ENCODE assay signal across 1 cellular context in the genomic region with DNA sequence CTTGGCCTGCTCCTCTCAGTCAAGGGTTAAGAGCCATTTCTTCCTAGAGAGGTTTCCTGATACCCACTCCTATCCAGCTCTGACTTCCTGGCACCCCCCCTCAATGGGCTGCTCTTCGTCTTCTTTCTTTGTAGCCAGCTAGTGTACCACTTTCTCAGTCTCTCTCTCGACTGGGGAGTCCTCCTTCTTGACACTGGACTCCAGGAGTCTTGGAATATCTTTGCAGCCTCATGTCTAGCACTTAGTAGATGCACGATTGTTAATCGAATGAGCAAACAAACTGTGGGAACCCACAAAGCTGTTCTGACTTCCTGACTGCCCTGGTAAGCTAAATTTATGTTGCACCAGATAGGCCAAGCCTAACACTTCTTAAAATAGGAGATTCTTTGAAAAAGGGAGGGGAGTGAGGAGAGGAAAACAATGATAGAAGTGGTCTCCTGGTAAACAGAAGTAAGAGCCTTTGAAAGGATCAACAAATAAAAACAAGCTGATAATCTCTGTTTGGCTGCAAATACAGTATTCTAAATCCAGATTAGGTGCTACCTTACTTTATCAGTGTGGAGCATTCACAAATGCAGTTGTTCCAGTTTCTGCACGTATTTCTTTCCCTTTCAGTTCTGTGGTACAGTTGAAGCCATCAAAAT.
TF ChIP-seq lines count a peak whose summit lies in the region.

No MANE protein-coding gene starts in this region.

TF ChIP-seq in K562, 482 proteins besides CTCF, POLR2A, EP300 and RAD21 (continued from another document):
- peak; percentile 64 for TF ChIP-seq HMBOX1 (IDR thresholded peaks at IDR 0.05)
- peak; percentile 59 for TF ChIP-seq TAL1 (IDR thresholded peaks at IDR 0.05)
- no peak for TF ChIP-seq RCOR1 (IDR thresholded peaks at IDR 0.05; ENCODE audit: borderline replicate concordance in 1 of 2, low read depth in 2 of 2, low read length in 2 of 2)
- TF ChIP-seq ZNF766 (CRISPR knock-in tag; conservative IDR thresholded peaks at IDR 0.05): peak; percentile 91
- TF ChIP-seq, protein P1, sequence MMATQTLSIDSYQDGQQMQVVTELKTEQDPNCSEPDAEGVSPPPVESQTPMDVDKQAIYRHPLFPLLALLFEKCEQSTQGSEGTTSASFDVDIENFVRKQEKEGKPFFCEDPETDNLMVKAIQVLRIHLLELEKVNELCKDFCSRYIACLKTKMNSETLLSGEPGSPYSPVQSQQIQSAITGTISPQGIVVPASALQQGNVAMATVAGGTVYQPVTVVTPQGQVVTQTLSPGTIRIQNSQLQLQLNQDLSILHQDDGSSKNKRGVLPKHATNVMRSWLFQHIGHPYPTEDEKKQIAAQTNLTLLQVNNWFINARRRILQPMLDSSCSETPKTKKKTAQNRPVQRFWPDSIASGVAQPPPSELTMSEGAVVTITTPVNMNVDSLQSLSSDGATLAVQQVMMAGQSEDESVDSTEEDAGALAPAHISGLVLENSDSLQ (IDR thresholded peaks at IDR 0.05): peak; percentile 64
- TF ChIP-seq ZNF830 (CRISPR knock-in tag; IDR thresholded peaks at IDR 0.05): no peak
- no peak for TF ChIP-seq RBM34 (IDR thresholded peaks at IDR 0.05; ENCODE audit: borderline replicate concordance, insufficient read depth, low read length)
- no peak for TF ChIP-seq SREBF1 (IDR thresholded peaks at IDR 0.05; ENCODE audit: borderline replicate concordance, low read depth, low read length)
- 0 out of 2 replicates have a peak, but pooled peaks have one; percentile 63 for TF ChIP-seq NBN (IDR thresholded peaks at IDR 0.05; ENCODE audit: low read depth)
- 0 out of 2 replicates have a peak, but pooled peaks have one; percentile 1 for TF ChIP-seq CXXC5 (CRISPR knock-in tag; IDR thresholded peaks at IDR 0.05)
- TF ChIP-seq, protein P2, sequence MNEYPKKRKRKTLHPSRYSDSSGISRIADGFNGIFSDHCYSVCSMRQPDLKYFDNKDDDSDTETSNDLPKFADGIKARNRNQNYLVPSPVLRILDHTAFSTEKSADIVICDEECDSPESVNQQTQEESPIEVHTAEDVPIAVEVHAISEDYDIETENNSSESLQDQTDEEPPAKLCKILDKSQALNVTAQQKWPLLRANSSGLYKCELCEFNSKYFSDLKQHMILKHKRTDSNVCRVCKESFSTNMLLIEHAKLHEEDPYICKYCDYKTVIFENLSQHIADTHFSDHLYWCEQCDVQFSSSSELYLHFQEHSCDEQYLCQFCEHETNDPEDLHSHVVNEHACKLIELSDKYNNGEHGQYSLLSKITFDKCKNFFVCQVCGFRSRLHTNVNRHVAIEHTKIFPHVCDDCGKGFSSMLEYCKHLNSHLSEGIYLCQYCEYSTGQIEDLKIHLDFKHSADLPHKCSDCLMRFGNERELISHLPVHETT (CRISPR knock-in tag; conservative IDR thresholded peaks at IDR 0.05 in 1 of 2, IDR thresholded peaks at IDR 0.05 in 1 of 2): 0 out of 4 replicates have a peak, but pooled peaks of 1 of the 2 experiments have one; percentile 28
- 0 out of 2 replicates have a peak, but pooled peaks have one; percentile 35 for TF ChIP-seq KLF16 (IDR thresholded peaks at IDR 0.05)
- peak; percentile 11; the same call in 1 of the 2 replicates for TF ChIP-seq LEF1 (IDR thresholded peaks at IDR 0.05)
- 0 out of 4 replicates have a peak, but pooled peaks of 1 of the 2 experiments have one; percentile 29 for TF ChIP-seq HDAC1 (IDR thresholded peaks at IDR 0.05)
- TF ChIP-seq NCOR1 (IDR thresholded peaks at IDR 0.05): peak; percentile 57; the same call in 1 of the 2 replicates
- peak; percentile 55; the same call in 1 of the 2 replicates for TF ChIP-seq HDGF (IDR thresholded peaks at IDR 0.05)
- 0 out of 2 replicates have a peak, but pooled peaks have one; percentile 32 for TF ChIP-seq ATF7 (IDR thresholded peaks at IDR 0.05)
- peak; percentile 55 for TF ChIP-seq CBFA2T3 (IDR thresholded peaks at IDR 0.05)
- TF ChIP-seq, protein P3, sequence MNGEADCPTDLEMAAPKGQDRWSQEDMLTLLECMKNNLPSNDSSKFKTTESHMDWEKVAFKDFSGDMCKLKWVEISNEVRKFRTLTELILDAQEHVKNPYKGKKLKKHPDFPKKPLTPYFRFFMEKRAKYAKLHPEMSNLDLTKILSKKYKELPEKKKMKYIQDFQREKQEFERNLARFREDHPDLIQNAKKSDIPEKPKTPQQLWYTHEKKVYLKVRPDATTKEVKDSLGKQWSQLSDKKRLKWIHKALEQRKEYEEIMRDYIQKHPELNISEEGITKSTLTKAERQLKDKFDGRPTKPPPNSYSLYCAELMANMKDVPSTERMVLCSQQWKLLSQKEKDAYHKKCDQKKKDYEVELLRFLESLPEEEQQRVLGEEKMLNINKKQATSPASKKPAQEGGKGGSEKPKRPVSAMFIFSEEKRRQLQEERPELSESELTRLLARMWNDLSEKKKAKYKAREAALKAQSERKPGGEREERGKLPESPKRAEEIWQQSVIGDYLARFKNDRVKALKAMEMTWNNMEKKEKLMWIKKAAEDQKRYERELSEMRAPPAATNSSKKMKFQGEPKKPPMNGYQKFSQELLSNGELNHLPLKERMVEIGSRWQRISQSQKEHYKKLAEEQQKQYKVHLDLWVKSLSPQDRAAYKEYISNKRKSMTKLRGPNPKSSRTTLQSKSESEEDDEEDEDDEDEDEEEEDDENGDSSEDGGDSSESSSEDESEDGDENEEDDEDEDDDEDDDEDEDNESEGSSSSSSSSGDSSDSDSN (IDR thresholded peaks at IDR 0.05; ENCODE audit: borderline replicate concordance in 1 of 2, low read depth in 2 of 2, low read length in 2 of 2): 0 out of 4 replicates have a peak, but pooled peaks of 1 of the 2 experiments have one; percentile 36
- peak; percentile 37; the same call in 1 of the 2 replicates for TF ChIP-seq ETV1 (tag; conservative IDR thresholded peaks at IDR 0.05; ENCODE audit: low read depth)
- TF ChIP-seq ZFP1 (CRISPR knock-in tag; IDR thresholded peaks at IDR 0.05): peak; percentile 80; the same call in 1 of the 2 replicates
- TF ChIP-seq CHD1 (IDR thresholded peaks at IDR 0.05; ENCODE audit: low read length): peak; percentile 13
- TF ChIP-seq PRDM10 (IDR thresholded peaks at IDR 0.05; ENCODE audit: partially characterized antibody): peak; percentile 70
- TF ChIP-seq MEIS2 (IDR thresholded peaks at IDR 0.05; ENCODE audit: partially characterized antibody): peak; percentile 83
- TF ChIP-seq, protein P4, sequence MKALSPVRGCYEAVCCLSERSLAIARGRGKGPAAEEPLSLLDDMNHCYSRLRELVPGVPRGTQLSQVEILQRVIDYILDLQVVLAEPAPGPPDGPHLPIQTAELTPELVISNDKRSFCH (CRISPR knock-in tag; IDR thresholded peaks at IDR 0.05): no peak
- TF ChIP-seq, protein P4 (tag; IDR thresholded peaks at IDR 0.05): 0 out of 2 replicates have a peak, but pooled peaks have one; percentile 11
- 0 out of 4 replicates have a peak, but pooled peaks of 1 of the 2 experiments have one; percentile 9 for TF ChIP-seq MAZ (CRISPR knock-in tag; conservative IDR thresholded peaks at IDR 0.05 in 1 of 2, IDR thresholded peaks at IDR 0.05 in 1 of 2)
- 0 out of 2 replicates have a peak, but pooled peaks have one; percentile 34 for TF ChIP-seq E2F3 (CRISPR knock-in tag; IDR thresholded peaks at IDR 0.05)
